ENCODE assay signal across 1 cellular context in the genomic region with DNA sequence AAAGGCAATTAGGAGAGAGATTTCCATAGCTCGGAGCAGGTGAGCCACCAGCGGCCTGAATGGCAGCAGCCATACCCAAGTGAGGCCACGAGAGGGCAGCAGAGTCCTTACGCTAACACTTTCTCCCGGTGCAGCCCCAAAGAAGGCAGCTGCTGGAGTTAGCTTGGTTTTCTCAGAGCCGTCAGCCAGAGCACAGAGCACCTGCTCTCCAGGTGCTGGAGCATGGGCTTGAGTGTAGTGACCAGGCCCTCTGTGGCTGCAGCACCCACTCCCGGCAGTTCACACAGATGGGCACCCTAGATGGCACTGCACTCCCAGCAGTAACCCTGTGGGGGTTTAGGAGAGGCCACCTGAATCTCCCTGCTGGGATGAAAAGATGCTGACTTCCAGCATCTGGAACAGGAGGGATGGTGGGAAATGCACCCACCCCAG.
TF ChIP-seq lines count a peak whose summit lies in the region.

No MANE protein-coding gene starts in this region.

TF ChIP-seq in GM12878, 131 proteins besides CTCF, POLR2A, EP300 and RAD21 (continued from another document and continues in another):
- TF ChIP-seq, protein P1, sequence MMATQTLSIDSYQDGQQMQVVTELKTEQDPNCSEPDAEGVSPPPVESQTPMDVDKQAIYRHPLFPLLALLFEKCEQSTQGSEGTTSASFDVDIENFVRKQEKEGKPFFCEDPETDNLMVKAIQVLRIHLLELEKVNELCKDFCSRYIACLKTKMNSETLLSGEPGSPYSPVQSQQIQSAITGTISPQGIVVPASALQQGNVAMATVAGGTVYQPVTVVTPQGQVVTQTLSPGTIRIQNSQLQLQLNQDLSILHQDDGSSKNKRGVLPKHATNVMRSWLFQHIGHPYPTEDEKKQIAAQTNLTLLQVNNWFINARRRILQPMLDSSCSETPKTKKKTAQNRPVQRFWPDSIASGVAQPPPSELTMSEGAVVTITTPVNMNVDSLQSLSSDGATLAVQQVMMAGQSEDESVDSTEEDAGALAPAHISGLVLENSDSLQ (IDR thresholded peaks at IDR 0.05): 0 out of 2 replicates have a peak, but pooled peaks have one; percentile 45
- TF ChIP-seq RCOR1 (conservative IDR thresholded peaks at IDR 0.05; ENCODE audit: low read depth, low read length): 0 out of 2 replicates have a peak, but pooled peaks have one; percentile 26
- TF ChIP-seq, protein P2, sequence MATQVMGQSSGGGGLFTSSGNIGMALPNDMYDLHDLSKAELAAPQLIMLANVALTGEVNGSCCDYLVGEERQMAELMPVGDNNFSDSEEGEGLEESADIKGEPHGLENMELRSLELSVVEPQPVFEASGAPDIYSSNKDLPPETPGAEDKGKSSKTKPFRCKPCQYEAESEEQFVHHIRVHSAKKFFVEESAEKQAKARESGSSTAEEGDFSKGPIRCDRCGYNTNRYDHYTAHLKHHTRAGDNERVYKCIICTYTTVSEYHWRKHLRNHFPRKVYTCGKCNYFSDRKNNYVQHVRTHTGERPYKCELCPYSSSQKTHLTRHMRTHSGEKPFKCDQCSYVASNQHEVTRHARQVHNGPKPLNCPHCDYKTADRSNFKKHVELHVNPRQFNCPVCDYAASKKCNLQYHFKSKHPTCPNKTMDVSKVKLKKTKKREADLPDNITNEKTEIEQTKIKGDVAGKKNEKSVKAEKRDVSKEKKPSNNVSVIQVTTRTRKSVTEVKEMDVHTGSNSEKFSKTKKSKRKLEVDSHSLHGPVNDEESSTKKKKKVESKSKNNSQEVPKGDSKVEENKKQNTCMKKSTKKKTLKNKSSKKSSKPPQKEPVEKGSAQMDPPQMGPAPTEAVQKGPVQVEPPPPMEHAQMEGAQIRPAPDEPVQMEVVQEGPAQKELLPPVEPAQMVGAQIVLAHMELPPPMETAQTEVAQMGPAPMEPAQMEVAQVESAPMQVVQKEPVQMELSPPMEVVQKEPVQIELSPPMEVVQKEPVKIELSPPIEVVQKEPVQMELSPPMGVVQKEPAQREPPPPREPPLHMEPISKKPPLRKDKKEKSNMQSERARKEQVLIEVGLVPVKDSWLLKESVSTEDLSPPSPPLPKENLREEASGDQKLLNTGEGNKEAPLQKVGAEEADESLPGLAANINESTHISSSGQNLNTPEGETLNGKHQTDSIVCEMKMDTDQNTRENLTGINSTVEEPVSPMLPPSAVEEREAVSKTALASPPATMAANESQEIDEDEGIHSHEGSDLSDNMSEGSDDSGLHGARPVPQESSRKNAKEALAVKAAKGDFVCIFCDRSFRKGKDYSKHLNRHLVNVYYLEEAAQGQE (IDR thresholded peaks at IDR 0.05; ENCODE audit: low read depth, low read length): no peak
- no peak for TF ChIP-seq BCL11A (IDR thresholded peaks at IDR 0.05; ENCODE audit: low read depth, low read length)
- TF ChIP-seq IRF4 (IDR thresholded peaks at IDR 0.05; ENCODE audit: low read depth, low read length): peak; percentile 21; the same call in 1 of the 2 replicates
- no peak for TF ChIP-seq NFIC (IDR thresholded peaks at IDR 0.05; ENCODE audit: low read depth, low read length)
- TF ChIP-seq YY1 (IDR thresholded peaks at IDR 0.05; ENCODE audit: low read depth, low read length): peak; percentile 81
- no peak for TF ChIP-seq HDAC6 (IDR thresholded peaks at IDR 0.05; ENCODE audit: unreplicated experiment)
- TF ChIP-seq, protein P3, sequence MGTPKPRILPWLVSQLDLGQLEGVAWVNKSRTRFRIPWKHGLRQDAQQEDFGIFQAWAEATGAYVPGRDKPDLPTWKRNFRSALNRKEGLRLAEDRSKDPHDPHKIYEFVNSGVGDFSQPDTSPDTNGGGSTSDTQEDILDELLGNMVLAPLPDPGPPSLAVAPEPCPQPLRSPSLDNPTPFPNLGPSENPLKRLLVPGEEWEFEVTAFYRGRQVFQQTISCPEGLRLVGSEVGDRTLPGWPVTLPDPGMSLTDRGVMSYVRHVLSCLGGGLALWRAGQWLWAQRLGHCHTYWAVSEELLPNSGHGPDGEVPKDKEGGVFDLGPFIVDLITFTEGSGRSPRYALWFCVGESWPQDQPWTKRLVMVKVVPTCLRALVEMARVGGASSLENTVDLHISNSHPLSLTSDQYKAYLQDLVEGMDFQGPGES (IDR thresholded peaks at IDR 0.05): no peak; the same call in 1 of the 2 replicates
- peak; percentile 55 to 57; a peak in 2 of 4 replicates for TF ChIP-seq BHLHE40 (IDR thresholded peaks at IDR 0.05; ENCODE audit: borderline replicate concordance in 1 of 2, low read depth in 2 of 2, low read length in 1 of 2)
- TF ChIP-seq ZSCAN29 (IDR thresholded peaks at IDR 0.05): no peak
- peak; percentile 48; the same call in 1 of the 2 replicates for TF ChIP-seq IKZF1 (conservative IDR thresholded peaks at IDR 0.05)
- no peak for TF ChIP-seq EGR1 (IDR thresholded peaks at IDR 0.05; ENCODE audit: borderline replicate concordance in 1 of 2, low read depth in 2 of 2, low read length in 2 of 2)
- TF ChIP-seq ZNF274 (IDR thresholded peaks at IDR 0.05; ENCODE audit: insufficient read depth, insufficient read length): no peak
- peak; percentile 31; the same call in 1 of the 2 replicates for TF ChIP-seq MXI1 (IDR thresholded peaks at IDR 0.05; ENCODE audit: low read depth, low read length)
- TF ChIP-seq IKZF2 (IDR thresholded peaks at IDR 0.05): 0 out of 4 replicates have a peak, but pooled peaks of 1 of the 2 experiments have one; percentile 12
- TF ChIP-seq POLR2AphosphoS2 (IDR thresholded peaks at IDR 0.05; ENCODE audit: low read depth, low read length): no peak
- TF ChIP-seq TARDBP (IDR thresholded peaks at IDR 0.05; ENCODE audit: borderline replicate concordance): 0 out of 2 replicates have a peak, but pooled peaks have one; percentile 67
- TF ChIP-seq SPI1 (IDR thresholded peaks at IDR 0.05; ENCODE audit: borderline replicate concordance, insufficient read depth, low read depth, low read length): no peak
- TF ChIP-seq, protein P4, sequence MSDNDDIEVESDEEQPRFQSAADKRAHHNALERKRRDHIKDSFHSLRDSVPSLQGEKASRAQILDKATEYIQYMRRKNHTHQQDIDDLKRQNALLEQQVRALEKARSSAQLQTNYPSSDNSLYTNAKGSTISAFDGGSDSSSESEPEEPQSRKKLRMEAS (IDR thresholded peaks at IDR 0.05; ENCODE audit: low read depth, low read length): 0 out of 2 replicates have a peak, but pooled peaks have one; percentile 45
- TF ChIP-seq FOXM1 (IDR thresholded peaks at IDR 0.05; ENCODE audit: low read depth, low read length): 0 out of 2 replicates have a peak, but pooled peaks have one; percentile 43
- no peak for TF ChIP-seq ASH2L (IDR thresholded peaks at IDR 0.05; ENCODE audit: borderline replicate concordance, low read depth)
- TF ChIP-seq TCF12 (IDR thresholded peaks at IDR 0.05; ENCODE audit: low read depth, low read length): peak; percentile 94
- peak; percentile 16 for TF ChIP-seq KLF5 (IDR thresholded peaks at IDR 0.05; ENCODE audit: partially characterized antibody)
- 0 out of 2 replicates have a peak, but pooled peaks have one; percentile 4 for TF ChIP-seq JUND (IDR thresholded peaks at IDR 0.05; ENCODE audit: low read depth, low read length)
- TF ChIP-seq STAT1 (conservative IDR thresholded peaks at IDR 0.05): 0 out of 2 replicates have a peak, but pooled peaks have one; percentile 51
- TF ChIP-seq POU2F2 (IDR thresholded peaks at IDR 0.05; ENCODE audit: borderline replicate concordance, low read depth, low read length): 0 out of 3 replicates have a peak, but pooled peaks have one; percentile 52
- TF ChIP-seq, protein P5, sequence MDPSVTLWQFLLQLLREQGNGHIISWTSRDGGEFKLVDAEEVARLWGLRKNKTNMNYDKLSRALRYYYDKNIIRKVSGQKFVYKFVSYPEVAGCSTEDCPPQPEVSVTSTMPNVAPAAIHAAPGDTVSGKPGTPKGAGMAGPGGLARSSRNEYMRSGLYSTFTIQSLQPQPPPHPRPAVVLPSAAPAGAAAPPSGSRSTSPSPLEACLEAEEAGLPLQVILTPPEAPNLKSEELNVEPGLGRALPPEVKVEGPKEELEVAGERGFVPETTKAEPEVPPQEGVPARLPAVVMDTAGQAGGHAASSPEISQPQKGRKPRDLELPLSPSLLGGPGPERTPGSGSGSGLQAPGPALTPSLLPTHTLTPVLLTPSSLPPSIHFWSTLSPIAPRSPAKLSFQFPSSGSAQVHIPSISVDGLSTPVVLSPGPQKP (IDR thresholded peaks at IDR 0.05; ENCODE audit: low read depth, low read length): no peak
- TF ChIP-seq SMC3 (IDR thresholded peaks at IDR 0.05; ENCODE audit: borderline replicate concordance, low read length): peak; percentile 100
- TF ChIP-seq SMARCA5 (IDR thresholded peaks at IDR 0.05): 0 out of 2 replicates have a peak, but pooled peaks have one; percentile 28
- TF ChIP-seq SREBF1 (IDR thresholded peaks at IDR 0.05; ENCODE audit: low read length): no peak
- no peak for TF ChIP-seq CHD2 (IDR thresholded peaks at IDR 0.05; ENCODE audit: borderline replicate concordance, low read depth, low read length)
- TF ChIP-seq NBN (IDR thresholded peaks at IDR 0.05): peak; percentile 70; the same call in 1 of the 2 replicates
- peak; percentile 26; the same call in 1 of the 2 replicates for TF ChIP-seq LARP7 (IDR thresholded peaks at IDR 0.05)
- TF ChIP-seq, protein P6, sequence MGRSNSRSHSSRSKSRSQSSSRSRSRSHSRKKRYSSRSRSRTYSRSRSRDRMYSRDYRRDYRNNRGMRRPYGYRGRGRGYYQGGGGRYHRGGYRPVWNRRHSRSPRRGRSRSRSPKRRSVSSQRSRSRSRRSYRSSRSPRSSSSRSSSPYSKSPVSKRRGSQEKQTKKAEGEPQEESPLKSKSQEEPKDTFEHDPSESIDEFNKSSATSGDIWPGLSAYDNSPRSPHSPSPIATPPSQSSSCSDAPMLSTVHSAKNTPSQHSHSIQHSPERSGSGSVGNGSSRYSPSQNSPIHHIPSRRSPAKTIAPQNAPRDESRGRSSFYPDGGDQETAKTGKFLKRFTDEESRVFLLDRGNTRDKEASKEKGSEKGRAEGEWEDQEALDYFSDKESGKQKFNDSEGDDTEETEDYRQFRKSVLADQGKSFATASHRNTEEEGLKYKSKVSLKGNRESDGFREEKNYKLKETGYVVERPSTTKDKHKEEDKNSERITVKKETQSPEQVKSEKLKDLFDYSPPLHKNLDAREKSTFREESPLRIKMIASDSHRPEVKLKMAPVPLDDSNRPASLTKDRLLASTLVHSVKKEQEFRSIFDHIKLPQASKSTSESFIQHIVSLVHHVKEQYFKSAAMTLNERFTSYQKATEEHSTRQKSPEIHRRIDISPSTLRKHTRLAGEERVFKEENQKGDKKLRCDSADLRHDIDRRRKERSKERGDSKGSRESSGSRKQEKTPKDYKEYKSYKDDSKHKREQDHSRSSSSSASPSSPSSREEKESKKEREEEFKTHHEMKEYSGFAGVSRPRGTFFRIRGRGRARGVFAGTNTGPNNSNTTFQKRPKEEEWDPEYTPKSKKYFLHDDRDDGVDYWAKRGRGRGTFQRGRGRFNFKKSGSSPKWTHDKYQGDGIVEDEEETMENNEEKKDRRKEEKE (IDR thresholded peaks at IDR 0.05): no peak
- TF ChIP-seq, protein P7, sequence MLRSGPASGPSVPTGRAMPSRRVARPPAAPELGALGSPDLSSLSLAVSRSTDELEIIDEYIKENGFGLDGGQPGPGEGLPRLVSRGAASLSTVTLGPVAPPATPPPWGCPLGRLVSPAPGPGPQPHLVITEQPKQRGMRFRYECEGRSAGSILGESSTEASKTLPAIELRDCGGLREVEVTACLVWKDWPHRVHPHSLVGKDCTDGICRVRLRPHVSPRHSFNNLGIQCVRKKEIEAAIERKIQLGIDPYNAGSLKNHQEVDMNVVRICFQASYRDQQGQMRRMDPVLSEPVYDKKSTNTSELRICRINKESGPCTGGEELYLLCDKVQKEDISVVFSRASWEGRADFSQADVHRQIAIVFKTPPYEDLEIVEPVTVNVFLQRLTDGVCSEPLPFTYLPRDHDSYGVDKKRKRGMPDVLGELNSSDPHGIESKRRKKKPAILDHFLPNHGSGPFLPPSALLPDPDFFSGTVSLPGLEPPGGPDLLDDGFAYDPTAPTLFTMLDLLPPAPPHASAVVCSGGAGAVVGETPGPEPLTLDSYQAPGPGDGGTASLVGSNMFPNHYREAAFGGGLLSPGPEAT (IDR thresholded peaks at IDR 0.05; ENCODE audit: low read depth): no peak
- no peak for TF ChIP-seq BMI1 (IDR thresholded peaks at IDR 0.05; ENCODE audit: borderline replicate concordance)
- 0 out of 2 replicates have a peak, but pooled peaks have one; percentile 34 for TF ChIP-seq MEF2A (IDR thresholded peaks at IDR 0.05; ENCODE audit: insufficient read depth, low read depth, low read length)
- TF ChIP-seq WRNIP1 (IDR thresholded peaks at IDR 0.05; ENCODE audit: borderline replicate concordance, low read depth, low read length): 0 out of 2 replicates have a peak, but pooled peaks have one; percentile 80
- TF ChIP-seq TCF3 (IDR thresholded peaks at IDR 0.05; ENCODE audit: borderline replicate concordance, insufficient read depth, low read depth, low read length): 0 out of 2 replicates have a peak, but pooled peaks have one; percentile 71
- no peak for TF ChIP-seq SIN3A (IDR thresholded peaks at IDR 0.05; ENCODE audit: low read depth, low read length)
- TF ChIP-seq RBBP5 (conservative IDR thresholded peaks at IDR 0.05): no peak
- no peak; the same call in 1 of the 2 replicates for TF ChIP-seq ATF7 (IDR thresholded peaks at IDR 0.05; ENCODE audit: low read depth)
- peak; percentile 54; the same call in 1 of the 2 replicates for TF ChIP-seq RB1 (IDR thresholded peaks at IDR 0.05; ENCODE audit: borderline replicate concordance)
- TF ChIP-seq, protein P8, sequence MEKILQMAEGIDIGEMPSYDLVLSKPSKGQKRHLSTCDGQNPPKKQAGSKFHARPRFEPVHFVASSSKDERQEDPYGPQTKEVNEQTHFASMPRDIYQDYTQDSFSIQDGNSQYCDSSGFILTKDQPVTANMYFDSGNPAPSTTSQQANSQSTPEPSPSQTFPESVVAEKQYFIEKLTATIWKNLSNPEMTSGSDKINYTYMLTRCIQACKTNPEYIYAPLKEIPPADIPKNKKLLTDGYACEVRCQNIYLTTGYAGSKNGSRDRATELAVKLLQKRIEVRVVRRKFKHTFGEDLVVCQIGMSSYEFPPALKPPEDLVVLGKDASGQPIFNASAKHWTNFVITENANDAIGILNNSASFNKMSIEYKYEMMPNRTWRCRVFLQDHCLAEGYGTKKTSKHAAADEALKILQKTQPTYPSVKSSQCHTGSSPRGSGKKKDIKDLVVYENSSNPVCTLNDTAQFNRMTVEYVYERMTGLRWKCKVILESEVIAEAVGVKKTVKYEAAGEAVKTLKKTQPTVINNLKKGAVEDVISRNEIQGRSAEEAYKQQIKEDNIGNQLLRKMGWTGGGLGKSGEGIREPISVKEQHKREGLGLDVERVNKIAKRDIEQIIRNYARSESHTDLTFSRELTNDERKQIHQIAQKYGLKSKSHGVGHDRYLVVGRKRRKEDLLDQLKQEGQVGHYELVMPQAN (conservative IDR thresholded peaks at IDR 0.05): no peak
- no peak for TF ChIP-seq JUNB (IDR thresholded peaks at IDR 0.05)
